In genomic region chr5:102893942-102894341, GRCh38 we compare ENCODE assay signal across 20 cellular contexts.
"Had no signal": no experiment of that assay in that cellular context is flagged by ENCODE, and none has a peak within 500 bp of the region (broad histone marks: within the 10 kb centered on the region; RNA-seq: fewer than 3 reads in every experiment).

No MANE protein-coding gene starts in this region.

- DNase-seq: activated CD4-positive, alpha-beta T cell treated with anti-CD3 and anti-CD28 coated beads for 48 hours; activated CD4-positive, CD25-positive, alpha-beta regulatory T cell; activated CD8-positive, alpha-beta T cell treated with anti-CD3 and anti-CD28 coated beads for 36 hours; activated naive CD4-positive, alpha-beta T cell; activated naive CD8-positive, alpha-beta T cell treated with anti-CD3 and anti-CD28 coated beads for 36 hours; activated T-cell treated with anti-CD3 and anti-CD28 coated beads, Interleukin-2, amount 50 U/mL, for 1 hour; brain microvascular endothelial cell; central memory CD4-positive, alpha-beta T cell; gastrocnemius medialis; head of caudate nucleus; stimulated activated CD4-positive, alpha-beta T cell treated with anti-CD3 and anti-CD28 coated beads, Interleukin-2, amount 100 ng/mL, for 24 hours; stimulated activated naive CD8-positive, alpha-beta T cell treated with anti-CD3 and anti-CD28 coated beads, Interleukin-15, Interleukin-2, amounts not matched to agents 100 U/mL and 50 U/mL, for 24 hours; substantia nigra; T-helper 1 cell; T-helper 9 cell had no signal

- H3K4me1 ChIP-seq: tibial nerve had no signal

- H3K9me3 ChIP-seq: gastrocnemius medialis, tibial nerve, vagina had no signal

- FAIRE-seq: colon had no signal

- H3K27me3 ChIP-seq: brain microvascular endothelial cell, gastrocnemius medialis, tibial nerve, vagina had no signal

- H3K4me3 ChIP-seq: gastrocnemius medialis, lung, tibial nerve, vagina had no signal

- H3K36me3 ChIP-seq: brain microvascular endothelial cell, gastrocnemius medialis, tibial nerve, vagina had no signal

- H3K27ac ChIP-seq: brain microvascular endothelial cell, gastrocnemius medialis, tibial nerve, vagina had no signal

- ATAC-seq: activated CD8-positive, alpha-beta T cell treated with anti-CD3 and anti-CD28 coated beads for 36 hours; activated T-helper 17 cell treated with anti-CD3 and anti-CD28 coated beads, Interleukin-2, amount 50 U/mL, for 72 hours; gastrocnemius medialis; stimulated activated naive CD8-positive, alpha-beta T cell treated with anti-CD3 and anti-CD28 coated beads, Interleukin-15, Interleukin-2, amounts not matched to agents 100 U/mL and 50 U/mL, for 24 hours had no signal
